24 cellular contexts compared by ENCODE assay signal in the genomic region with DNA sequence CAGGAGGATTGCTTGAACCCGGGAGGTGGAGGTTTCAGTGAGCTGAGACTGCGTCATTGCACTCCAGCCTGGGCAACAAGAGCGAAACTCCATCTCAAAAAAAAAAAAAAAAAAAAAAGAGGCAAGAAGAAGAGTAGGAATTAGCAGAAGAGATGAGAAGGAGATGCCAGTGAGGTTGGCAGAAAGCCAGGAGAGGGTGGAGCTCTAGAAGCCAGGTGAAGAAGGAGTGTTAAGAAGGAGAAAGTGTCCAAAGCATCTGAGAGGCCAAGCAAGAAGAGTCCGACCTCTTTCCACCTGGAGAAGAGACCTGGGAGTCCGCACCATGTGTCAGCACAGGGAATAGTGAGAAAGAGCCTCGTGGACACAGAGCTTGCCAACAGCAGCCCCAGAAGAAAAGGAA.
DNase-seq lines count a peak whose midpoint lies in the region; ATAC-seq and TF ChIP-seq lines count a peak whose summit lies in the region.
"Had no signal": no experiment of that assay in that cellular context is flagged by ENCODE, and none has a peak within 500 bp of the region (broad histone marks: within the 10 kb centered on the region; RNA-seq: fewer than 3 reads in every experiment).

No MANE protein-coding gene starts in this region.

- TF ChIP-seq CTCF in PC-3 (conservative IDR thresholded peaks at IDR 0.05; ENCODE audit: low read depth, low read length) (no peak), epithelial cell of esophagus (IDR thresholded peaks at IDR 0.05; ENCODE audit: insufficient read depth, low read depth, low read length, missing control alignments) (no peak), spleen (IDR thresholded peaks at IDR 0.05 in 8 of 11, conservative IDR thresholded peaks at IDR 0.05 in 3 of 11) (no peak)

- POLR2A ChIA-PET in PC-3 (lab: Charles Lee; ENCODE audit: unreplicated experiment) = interaction anchor here (0.6 to 0.9 kb wide), 4 partner anchors 34 to 128 kb away, joined by 3 to 28 read pairs (median 4); no protein-coding TSS in a partner anchor

- peak overlapping the region; percentile 39 for H3K9ac ChIP-seq in PC-3 (ENCODE audit: low read length)

- H3K36me3 ChIP-seq in PC-3 (ENCODE audit: low read depth, low read length) (no peaks in the 10 kb centered on the region), spleen (no peaks in the 10 kb centered on the region)
- H3K36me3 ChIP-seq: adrenal gland, brain microvascular endothelial cell, suprapubic skin had no signal

- DNase-seq in ELR (ENCODE audit: low read depth) (peak; percentile 23), PC-3 (peak; percentile 42), epithelial cell of esophagus (ENCODE audit: low read depth) (peak; percentile 18), sciatic nerve (ENCODE audit: low spot score) (no peak), spleen (no peak), NCI-H1417 treated with DMSO at 0.1 percent for 48 hours (lab: John Stamatoyannopoulos, UW) (no peak), cortex of kidney (lab: John Stamatoyannopoulos, UW) (no peak)
- DNase-seq: activated CD4-positive, alpha-beta T cell treated with anti-CD3 and anti-CD28 coated beads for 4 hours; activated naive CD4-positive, alpha-beta T cell; activated T-cell treated with anti-CD3 and anti-CD28 coated beads, Interleukin-2, amount 50 U/mL, for 4 hours; adrenal gland; brain microvascular endothelial cell; effector memory CD4-positive, alpha-beta T cell; head of caudate nucleus; NCI-H1105 treated with DMSO at 0.1 percent for 48 hours; NCI-H2029 treated with DMSO at 0.1 percent for 48 hours; NCI-H446 treated with DMSO at 0.1 percent for 48 hours; NK-92 treated with Interleukin-12 subunit alpha and Interleukin-12 subunit beta, amount 100 ng/mL, for 24 hours; occipital lobe; stimulated activated CD4-positive, alpha-beta T cell treated with anti-CD3 and anti-CD28 coated beads, Interleukin-4, amount 100 ng/mL, for 24 hours; stimulated activated naive B cell treated with anti-CD40 and anti-IgM and Interleukin-4, amounts not matched to agents 10 μg/mL and 1 μg/mL and 100 μg/mL, for 72 hours had no signal

- no TSS peak for BruUV-seq in PC-3 (replicated peaks; lab: Mats Ljungman, UMichigan)

- CTCF ChIA-PET in PC-3 (lab: Charles Lee) = no interaction called here

- ATAC-seq in PC-3 (no peak; the same call in 1 of the 2 replicates), sciatic nerve (peak; percentile 49)
- ATAC-seq: activated T-cell treated with anti-CD3 and anti-CD28 coated beads, Interleukin-2, amount 50 U/mL, for 4 hours; stimulated activated naive B cell treated with anti-CD40 and anti-IgM and Interleukin-4, amounts not matched to agents 10 μg/mL and 1 μg/mL and 100 μg/mL, for 72 hours had no signal

- no peak for TF ChIP-seq POLR2A in spleen (IDR thresholded peaks at IDR 0.05)

- H3K4me3 ChIP-seq in PC-3 (ENCODE audit: low read length) (peak overlapping the region; percentile 4; the same call in 1 of the 2 replicates), epithelial cell of esophagus (ENCODE audit: low read length) (no peak overlapping the region), spleen (no peak overlapping the region)
- H3K4me3 ChIP-seq: adrenal gland, suprapubic skin had no signal

- H3K4me1 ChIP-seq in PC-3 (ENCODE audit: insufficient read depth, low read length) (peaks cover 32% of the 10 kb centered on the region), spleen (peaks cover 0 to 11% (median under 1%) of the 10 kb centered on the region in 6 donors)
- H3K4me1 ChIP-seq: adrenal gland, suprapubic skin had no signal

- peaks cover 57% of the 10 kb centered on the region for H3K79me2 ChIP-seq in PC-3 (ENCODE audit: low read length)

- WGBS in spleen, 5 donors = 85 to 93% (median 91%) methylated on average over 6 of the region's 6 CpGs

- H3F3A ChIP-seq in PC-3 (ENCODE audit: low read length, unreplicated experiment) = peaks cover 17% of the 10 kb centered on the region

- H2AFZ ChIP-seq in PC-3 (ENCODE audit: low read length) = no peak overlapping the region

- H3K27ac ChIP-seq in PC-3 (ENCODE audit: low read length) = peak overlapping the region; percentile 81
- H3K27ac ChIP-seq in spleen = no peak overlapping the region
- H3K27ac ChIP-seq: adrenal gland, brain microvascular endothelial cell, C4-2B, HL-60, suprapubic skin had no signal

- H3K9me2 ChIP-seq in PC-3 (replicated peaks; ENCODE audit: low read length) = no peaks in the 10 kb centered on the region

- H3K9me3 ChIP-seq in PC-3 (ENCODE audit: low read length) (no peaks in the 10 kb centered on the region), spleen (no peaks in the 10 kb centered on the region)
- H3K9me3 ChIP-seq: suprapubic skin had no signal

- H3K4me2 ChIP-seq in PC-3 (ENCODE audit: low read length) = peak overlapping the region; percentile 55

- H4K20me1 ChIP-seq in PC-3 (ENCODE audit: low read length) = no peaks in the 10 kb centered on the region

- no peaks in the 10 kb centered on the region for H3K27me3 ChIP-seq in PC-3 (ENCODE audit: low read length)
- no peaks in the 10 kb centered on the region for H3K27me3 ChIP-seq in spleen (replicated peaks in 1 of 7)
- H3K27me3 ChIP-seq: adrenal gland, brain microvascular endothelial cell, suprapubic skin had no signal

- intact Hi-C loops in PC-3 (cut with micrococcal nuclease) = loop anchor here (5.0 kb wide), 1 partner anchor 135 kb away; no protein-coding TSS in a partner anchor
- intact Hi-C loops in sciatic nerve (cut with DNase I) = no loop called here
- intact Hi-C loops in spleen (cut with DNase I; ENCODE audit: low total_unique reads) = no loop called here

Comparison
In these comparisons a context has a peak if more than half of its experiments do, and no peak if none do; other contexts are left out.
1. DNase-seq: peak in ELR (single experiment), PC-3 (single experiment) and epithelial cell of esophagus (single experiment); none in sciatic nerve (single experiment), spleen (single experiment), NCI-H1417 treated with DMSO at 0.1 percent for 48 hours (single experiment) and cortex of kidney (single experiment).